8 cellular contexts compared by ENCODE assay signal in the genomic region with DNA sequence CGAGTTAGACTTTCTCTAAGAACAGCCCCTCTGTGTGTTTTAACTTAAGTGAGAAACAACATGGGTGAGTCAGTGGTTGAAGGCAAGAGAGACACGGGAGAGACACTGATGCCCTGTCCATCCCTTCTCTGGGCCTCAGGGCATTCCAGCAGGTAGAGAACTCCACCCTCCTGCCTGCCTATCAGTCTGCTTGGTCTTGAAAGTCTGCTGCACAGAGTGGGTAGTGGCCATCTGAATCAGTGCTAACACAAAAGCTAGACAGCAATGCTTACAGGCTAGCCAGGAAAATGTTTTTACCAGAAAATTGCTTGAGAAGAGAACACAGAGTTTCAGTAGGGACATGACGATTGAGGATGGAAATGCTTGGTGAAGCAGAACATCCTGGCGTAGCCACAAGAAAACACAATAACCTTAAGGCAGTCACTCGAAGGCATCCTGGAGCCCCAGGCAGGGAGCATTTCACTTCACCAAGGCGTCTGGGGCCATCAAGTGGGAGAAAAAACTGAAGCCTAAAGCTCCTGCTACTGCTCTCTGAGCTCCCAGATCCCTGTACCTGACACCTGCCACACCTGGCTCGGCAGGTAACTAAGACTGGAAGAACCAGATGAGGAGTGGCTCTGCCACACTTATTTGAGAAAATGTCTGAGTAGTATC. TPM values are rescaled to one million over a fixed set of nuclear protein-coding genes. Genes with fewer than 3 reads are reported as not detected.
DNase-seq lines count a peak whose midpoint lies in the region; ATAC-seq and TF ChIP-seq lines count a peak whose summit lies in the region.

No MANE protein-coding gene starts in this region.

- no peak overlapping the region for H2BK120ac ChIP-seq in H9 (ENCODE audit: low read depth, low read length, poor library complexity, severe bottlenecking)

- no peak overlapping the region for H2AK5ac ChIP-seq in H9 (ENCODE audit: insufficient read length, low read length)

- H3K27ac ChIP-seq in stomach smooth muscle (ENCODE audit: low read length), result peak overlapping the region; percentile 100
- no peak overlapping the region for H3K27ac ChIP-seq in H9 (ENCODE audit: insufficient read length, low read depth, low read length)

- no peak overlapping the region for H2AFZ ChIP-seq in H9 (ENCODE audit: low read length)

- H3K4ac ChIP-seq in H9 (ENCODE audit: low read depth, low read length), result no peak overlapping the region

- H3K9me3 Mint-ChIP-seq in H9, result no peaks in the 10 kb centered on the region; a peak in 1 of 5 replicates

- no peak overlapping the region for H3K4me3 Mint-ChIP-seq in H9

- DNase-seq in NCI-H748 (lab: John Stamatoyannopoulos, UW; ENCODE audit: unreplicated experiment) (peak; percentile 9), NCI-H748 treated with DMSO at 0.1 percent for 48 hours (lab: John Stamatoyannopoulos, UW) (no peak), kidney epithelial cell (ENCODE audit: low read depth) (peak; percentile 85), H9 (no peak)
- peak; percentile 37 to 43 for DNase-seq in activated T-cell treated with anti-CD3 and anti-CD28 coated beads, Interleukin-2, amount 50 U/mL, for 48 hours

- no peak for ATAC-seq in HG02870 (IDR thresholded peaks at IDR 0.05; ENCODE audit: unreplicated experiment)
- ATAC-seq in HG02970 (IDR thresholded peaks at IDR 0.05; ENCODE audit: low FRiP score, unreplicated experiment), result no peak

- TF ChIP-seq CTCF in kidney epithelial cell (IDR thresholded peaks at IDR 0.05; ENCODE audit: insufficient read depth, low read length, poor library complexity, severe bottlenecking) (no peak), H9 (conservative IDR thresholded peaks at IDR 0.05) (no peak)

- H3K79me1 ChIP-seq in H9 (ENCODE audit: insufficient read depth, low read depth, low read length, poor library complexity, severe bottlenecking), result no peaks in the 10 kb centered on the region

- H3K23me2 ChIP-seq in H9 (ENCODE audit: insufficient read length, low read depth, low read length, poor library complexity, severe bottlenecking), result no peaks in the 10 kb centered on the region

- H4K91ac ChIP-seq in H9 (ENCODE audit: insufficient read length, low read depth, low read length), result no peak overlapping the region

- no peaks in the 10 kb centered on the region for H3K27me3 ChIP-seq in kidney epithelial cell (ENCODE audit: control insufficient read depth, insufficient read depth, low read length)
- H3K27me3 ChIP-seq in stomach smooth muscle (ENCODE audit: control insufficient read depth in 1 of 2, insufficient read depth in 2 of 2, low read length in 2 of 2), result no peaks in the 10 kb centered on the region
- no peaks in the 10 kb centered on the region for H3K27me3 ChIP-seq in H9 (ENCODE audit: insufficient read depth, low read length)

- no peak overlapping the region for H3K4me3 ChIP-seq in kidney epithelial cell (ENCODE audit: low read depth, low read length)
- H3K4me3 ChIP-seq in stomach smooth muscle (ENCODE audit: low read length in 2 of 2), result peak overlapping the region in 1 of 2 donors; percentile 15

- no peak overlapping the region for H3T11ph ChIP-seq in H9 (ENCODE audit: low read length)

- no peak overlapping the region for H3K56ac ChIP-seq in H9 (ENCODE audit: insufficient read length, low read depth, low read length)

- H2BK20ac ChIP-seq in H9 (ENCODE audit: low read depth, low read length, poor library complexity, severe bottlenecking), result no peak overlapping the region

- no peak overlapping the region for H4K5ac ChIP-seq in H9 (ENCODE audit: insufficient read length, low read depth, low read length)

- H3K27me3 Mint-ChIP-seq in H9 (ENCODE audit: low read depth), result peaks cover 14% of the 10 kb centered on the region

- no peak overlapping the region; a peak in 1 of 7 replicates for H3K27ac Mint-ChIP-seq in H9

- H3K9ac ChIP-seq in stomach smooth muscle (ENCODE audit: low read length in 2 of 2) (peak overlapping the region; percentile 71 to 96), H9 (ENCODE audit: extremely low read depth, insufficient read length, low read length) (no peak overlapping the region)

- no peaks in the 10 kb centered on the region for H3K79me2 ChIP-seq in H9 (ENCODE audit: insufficient read depth, low read length)

- whole genome bisulfite sequencing in H9 (ENCODE audit: extremely low coverage, insufficient read length, low lambda C conversion rate), result no CpG with 5 or more reads among the region's 7 CpGs

- H2BK5ac ChIP-seq in H9 (ENCODE audit: insufficient read length, low read length), result no peak overlapping the region

- H4K20me1 ChIP-seq in H9 (ENCODE audit: control insufficient read depth, insufficient read depth, insufficient read length), result no peaks in the 10 kb centered on the region

- no peak overlapping the region for H3K14ac ChIP-seq in H9 (ENCODE audit: insufficient read depth, low read length)

- peaks cover 25 to 34% of the 10 kb centered on the region in 2 experiments for H3K4me1 Mint-ChIP-seq in H9

- H4K8ac ChIP-seq in H9 (replicated peaks; ENCODE audit: insufficient read length, low read depth, low read length), result no peak overlapping the region

- H3K36me3 ChIP-seq in kidney epithelial cell (ENCODE audit: control insufficient read depth, insufficient read depth, low read length) (no peaks in the 10 kb centered on the region), stomach smooth muscle (ENCODE audit: control insufficient read depth in 2 of 2, insufficient read depth in 2 of 2, low read length in 2 of 2) (no peaks in the 10 kb centered on the region)

- no peak overlapping the region for H3K18ac ChIP-seq in H9 (ENCODE audit: insufficient read length, low read depth, low read length)

- no peak overlapping the region for H2BK15ac ChIP-seq in H9 (ENCODE audit: low read depth, low read length)

- no peak overlapping the region for H2BK12ac ChIP-seq in H9 (ENCODE audit: insufficient read length, low read depth, low read length)

- no peak overlapping the region for H3K4me2 ChIP-seq in H9 (ENCODE audit: insufficient read depth, insufficient read length, low read length)

- no peak overlapping the region for H3K23ac ChIP-seq in H9 (ENCODE audit: insufficient read length, low read depth, low read length)

- H3K9me3 ChIP-seq in stomach smooth muscle (ENCODE audit: control insufficient read depth in 2 of 2, low read length in 2 of 2) (no peaks in the 10 kb centered on the region), H9 (ENCODE audit: control insufficient read depth, low read depth, low read length) (no peaks in the 10 kb centered on the region)

- H3K36me3 Mint-ChIP-seq in H9 (ENCODE audit: insufficient read depth in 1 of 3, low read depth in 3 of 3), result no peaks in the 10 kb centered on the region

- peaks cover 81% of the 10 kb centered on the region for H3K4me1 ChIP-seq in stomach smooth muscle (ENCODE audit: control insufficient read depth, insufficient read depth, low read length)
- peaks cover 8% of the 10 kb centered on the region; the same call in 1 of the 2 replicates for H3K4me1 ChIP-seq in H9 (ENCODE audit: insufficient read depth, low read length)

RNA-seq across cellular contexts. Expression of a gene that starts 17.9 kb away (rescaled TPM):
- total RNA-seq in kidney epithelial cell (37.1 and 39.8 TPM in 2 replicates), H9 (2021) (60.9 and 61.9 TPM in 2 replicates)

Comparison
In these comparisons a context has a peak if more than half of its experiments do, and no peak if none do; other contexts are left out.
1. DNase-seq: peak in NCI-H748 (single experiment), activated T-cell treated with anti-CD3 and anti-CD28 coated beads, Interleukin-2, amount 50 U/mL, for 48 hours (2 of 2) and kidney epithelial cell (single experiment); none in NCI-H748 treated with DMSO at 0.1 percent for 48 hours (single experiment) and H9 (single experiment).